In the genomic region with DNA sequence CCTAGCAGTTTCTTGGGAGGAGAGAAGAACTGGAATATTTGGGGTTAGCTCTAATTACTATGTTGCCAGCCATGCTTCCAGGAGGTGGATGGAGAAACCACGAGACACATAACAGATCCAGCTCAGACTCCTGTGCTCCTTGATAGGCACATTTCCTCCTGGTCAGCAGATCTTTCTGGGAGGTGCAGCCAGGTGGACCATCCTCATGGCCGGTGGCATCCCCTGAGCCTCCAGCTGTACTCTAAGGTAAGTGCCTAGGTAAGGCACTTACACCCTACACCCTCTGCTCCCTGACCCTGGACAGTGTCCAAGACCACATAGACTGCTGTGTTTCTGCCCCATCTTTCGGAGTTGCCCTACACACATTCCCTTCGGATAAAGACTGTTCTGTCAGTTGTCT, we compare ENCODE assay signal across 38 cellular contexts.
"Had no signal": no experiment of that assay in that cellular context is flagged by ENCODE, and none has a peak within 500 bp of the region (broad histone marks: within the 10 kb centered on the region; RNA-seq: fewer than 3 reads in every experiment).

No MANE protein-coding gene starts in this region.

- H3K4me3 Mint-ChIP-seq: activated B cell treated with CpG ODN at 0.5 μM for 24 hours; activated CD4-positive, alpha-beta memory T cell treated with anti-CD3 and anti-CD28 coated beads for 36 hours; activated CD4-positive, alpha-beta T cell treated with anti-CD3 and anti-CD28 coated beads, Interleukin-2, amount 10 ng/mL, durations not matched to agents 24 days and 14 days; activated CD8-positive, alpha-beta T cell treated with anti-CD3 and anti-CD28 coated beads for 36 hours; activated naive CD4-positive, alpha-beta T cell treated with anti-CD3 and anti-CD28 coated beads, Interleukin-2, amount 10 ng/mL, durations not matched to agents 7 days and 5 days; activated naive CD4-positive, alpha-beta T cell treated with anti-CD3 and anti-CD28 coated beads, Interleukin-2, amount 50 U/mL, for 24 hours; activated naive CD8-positive, alpha-beta T cell; activated naive CD8-positive, alpha-beta T cell treated with anti-CD3 and anti-CD28 coated beads, Interleukin-2, amount 10 ng/mL, durations not matched to agents 7 days and 5 days; activated naive CD8-positive, alpha-beta T cell treated with anti-CD3 and anti-CD28 coated beads, Interleukin-2, amount 50 U/mL, for 24 hours; activated T-cell treated with anti-CD3 and anti-CD28 coated beads, Interleukin-2, amount 50 U/mL, for 4 hours; activated T-cell treated with anti-CD3 and anti-CD28 coated beads, Interleukin-2, amount 50 U/mL, for 72 hours; activated T-helper 1 cell treated with anti-CD3 and anti-CD28 coated beads, Interleukin-12 subunit alpha, Interleukin-12 subunit beta, Interleukin-2, Interleukin-4 antibody, amounts not matched to agents 30 ng/mL and 10 ng/mL and 1 ng/mL, durations not matched to agents 14 hours and 24 hours and 36 hours; activated T-helper 17 cell treated with anti-CD3 and anti-CD28 coated beads, Interleukin-2, amount 50 U/mL, for 72 hours; brain; central memory CD8-positive, alpha-beta T cell; T-helper 1 cell treated with Interleukin-12 subunit alpha and Interleukin-12 subunit beta and Interleukin-4 antibody, amounts not matched to agents 30 μg/mL and 1 μg/mL, for 36 hours; T-helper 2 cell treated with Interferon-gamma antibody and Interleukin-4, amounts not matched to agents 5 μg/mL and 100 μg/mL, for 36 hours had no signal

- FAIRE-seq: bronchial epithelial cell, TTC549 had no signal

- H3K9me3 ChIP-seq: ascending aorta had no signal

- H3K4me3 ChIP-seq: ascending aorta, cardiac muscle cell had no signal

- DNase-seq: activated B cell treated with CpG ODN at 0.5 μM for 24 hours; activated CD4-positive, alpha-beta memory T cell treated with anti-CD3 and anti-CD28 coated beads for 36 hours; activated CD4-positive, alpha-beta T cell treated with anti-CD3 and anti-CD28 coated beads for 4 hours; activated CD4-positive, alpha-beta T cell treated with anti-CD3 and anti-CD28 coated beads, Interleukin-2, amount 10 ng/mL, durations not matched to agents 24 days and 14 days; activated CD4-positive, alpha-beta T cell treated with anti-CD3 and anti-CD28 coated beads, Interleukin-2, amount 50 U/mL, for 1 hour; activated CD4-positive, alpha-beta T cell treated with anti-CD3 and anti-CD28 coated beads, Interleukin-2, amount 50 U/mL, for 4 hours; activated CD4-positive, CD25-positive, alpha-beta regulatory T cell treated with anti-CD3 and anti-CD28 coated beads, Interleukin-2, amount 50 U/mL, for 72 hours; activated CD8-positive, alpha-beta memory T cell treated with anti-CD3 and anti-CD28 coated beads, Interleukin-2, amount 50 U/mL, for 4 hours; activated CD8-positive, alpha-beta T cell treated with anti-CD3 and anti-CD28 coated beads for 36 hours; activated effector memory CD4-positive, alpha-beta T cell treated with anti-CD3 and anti-CD28 coated beads, Interleukin-2, amount 50 U/mL, for 16 hours; activated gamma-delta T cell treated with Interleukin-2 at 50 U/mL for 16 hours; activated naive CD4-positive, alpha-beta T cell treated with anti-CD3 and anti-CD28 coated beads, Interleukin-2, amount 10 ng/mL, durations not matched to agents 7 days and 5 days; activated naive CD4-positive, alpha-beta T cell treated with Interleukin-2 at 50 U/mL for 16 hours; activated naive CD8-positive, alpha-beta T cell treated with anti-CD3 and anti-CD28 coated beads, Interleukin-2, amount 10 ng/mL, durations not matched to agents 7 days and 5 days; activated naive CD8-positive, alpha-beta T cell treated with anti-CD3 and anti-CD28 coated beads, Interleukin-2, amount 50 U/mL, for 24 hours; activated T-cell treated with anti-CD3 and anti-CD28 coated beads for 4 hours; activated T-cell treated with anti-CD3 and anti-CD28 coated beads, Interleukin-2, amount 50 U/mL, for 1 hour; activated T-cell treated with anti-CD3 and anti-CD28 coated beads, Interleukin-2, amount 50 U/mL, for 4 hours; activated T-cell treated with anti-CD3 and anti-CD28 coated beads, Interleukin-2, amount 50 U/mL, for 72 hours; amygdala; anterior cingulate cortex; caudate nucleus; T-helper 1 cell; T-helper 2 cell; T-helper 9 cell had no signal

- ATAC-seq: activated CD8-positive, alpha-beta T cell treated with anti-CD3 and anti-CD28 coated beads for 36 hours; activated naive CD8-positive, alpha-beta T cell treated with anti-CD3 and anti-CD28 coated beads, Interleukin-2, amount 50 U/mL, for 24 hours; activated T-cell treated with anti-CD3 and anti-CD28 coated beads, Interleukin-2, amount 50 U/mL, for 4 hours; activated T-cell treated with anti-CD3 and anti-CD28 coated beads, Interleukin-2, amount 50 U/mL, for 72 hours; activated T-helper 17 cell treated with anti-CD3 and anti-CD28 coated beads, Interleukin-2, amount 50 U/mL, for 72 hours had no signal

- H3K27ac Mint-ChIP-seq: activated B cell treated with CpG ODN at 0.5 μM for 24 hours; activated CD4-positive, alpha-beta memory T cell treated with anti-CD3 and anti-CD28 coated beads for 36 hours; activated CD4-positive, alpha-beta T cell treated with anti-CD3 and anti-CD28 coated beads, Interleukin-2, amount 10 ng/mL, durations not matched to agents 24 days and 14 days; activated CD8-positive, alpha-beta T cell treated with anti-CD3 and anti-CD28 coated beads for 36 hours; activated naive CD4-positive, alpha-beta T cell treated with anti-CD3 and anti-CD28 coated beads, Interleukin-2, amount 10 ng/mL, durations not matched to agents 7 days and 5 days; activated naive CD4-positive, alpha-beta T cell treated with anti-CD3 and anti-CD28 coated beads, Interleukin-2, amount 50 U/mL, for 24 hours; activated naive CD8-positive, alpha-beta T cell; activated naive CD8-positive, alpha-beta T cell treated with anti-CD3 and anti-CD28 coated beads, Interleukin-2, amount 10 ng/mL, durations not matched to agents 7 days and 5 days; activated naive CD8-positive, alpha-beta T cell treated with anti-CD3 and anti-CD28 coated beads, Interleukin-2, amount 50 U/mL, for 24 hours; activated T-cell treated with anti-CD3 and anti-CD28 coated beads, Interleukin-2, amount 50 U/mL, for 72 hours; activated T-helper 1 cell treated with anti-CD3 and anti-CD28 coated beads, Interleukin-12 subunit alpha, Interleukin-12 subunit beta, Interleukin-2, Interleukin-4 antibody, amounts not matched to agents 30 ng/mL and 10 ng/mL and 1 ng/mL, durations not matched to agents 14 hours and 24 hours and 36 hours; activated T-helper 17 cell treated with anti-CD3 and anti-CD28 coated beads, Interleukin-2, amount 50 U/mL, for 72 hours; brain; T-helper 1 cell treated with Interleukin-12 subunit alpha and Interleukin-12 subunit beta and Interleukin-4 antibody, amounts not matched to agents 30 μg/mL and 1 μg/mL, for 36 hours; T-helper 2 cell treated with Interferon-gamma antibody and Interleukin-4, amounts not matched to agents 5 μg/mL and 100 μg/mL, for 36 hours had no signal

- H3K27ac ChIP-seq: ascending aorta, cardiac muscle cell, VCaP had no signal

- H3K4me1 Mint-ChIP-seq: activated B cell treated with CpG ODN at 0.5 μM for 24 hours; activated CD4-positive, alpha-beta T cell treated with anti-CD3 and anti-CD28 coated beads, Interleukin-2, amount 10 ng/mL, durations not matched to agents 24 days and 14 days; activated naive CD4-positive, alpha-beta T cell treated with anti-CD3 and anti-CD28 coated beads, Interleukin-2, amount 10 ng/mL, durations not matched to agents 7 days and 5 days; activated naive CD4-positive, alpha-beta T cell treated with anti-CD3 and anti-CD28 coated beads, Interleukin-2, amount 50 U/mL, for 24 hours; activated T-helper 17 cell treated with anti-CD3 and anti-CD28 coated beads, Interleukin-2, amount 50 U/mL, for 72 hours; brain; central memory CD8-positive, alpha-beta T cell had no signal

- H3K36me3 Mint-ChIP-seq: activated CD4-positive, alpha-beta memory T cell treated with anti-CD3 and anti-CD28 coated beads for 36 hours; activated naive CD4-positive, alpha-beta T cell treated with anti-CD3 and anti-CD28 coated beads, Interleukin-2, amount 10 ng/mL, durations not matched to agents 7 days and 5 days; activated naive CD4-positive, alpha-beta T cell treated with anti-CD3 and anti-CD28 coated beads, Interleukin-2, amount 50 U/mL, for 24 hours; activated naive CD8-positive, alpha-beta T cell; activated naive CD8-positive, alpha-beta T cell treated with anti-CD3 and anti-CD28 coated beads, Interleukin-2, amount 10 ng/mL, durations not matched to agents 7 days and 5 days; brain had no signal

- H3K27me3 Mint-ChIP-seq: activated CD4-positive, alpha-beta memory T cell treated with anti-CD3 and anti-CD28 coated beads for 36 hours; activated CD8-positive, alpha-beta T cell treated with anti-CD3 and anti-CD28 coated beads for 36 hours; activated naive CD4-positive, alpha-beta T cell treated with anti-CD3 and anti-CD28 coated beads, Interleukin-2, amount 50 U/mL, for 24 hours had no signal

- H3K9me3 Mint-ChIP-seq: activated B cell treated with CpG ODN at 0.5 μM for 24 hours; activated CD4-positive, alpha-beta T cell treated with anti-CD3 and anti-CD28 coated beads, Interleukin-2, amount 10 ng/mL, durations not matched to agents 24 days and 14 days; activated CD8-positive, alpha-beta T cell treated with anti-CD3 and anti-CD28 coated beads for 36 hours; activated naive CD4-positive, alpha-beta T cell treated with anti-CD3 and anti-CD28 coated beads, Interleukin-2, amount 10 ng/mL, durations not matched to agents 7 days and 5 days; activated naive CD4-positive, alpha-beta T cell treated with anti-CD3 and anti-CD28 coated beads, Interleukin-2, amount 50 U/mL, for 24 hours; activated naive CD8-positive, alpha-beta T cell treated with anti-CD3 and anti-CD28 coated beads, Interleukin-2, amount 10 ng/mL, durations not matched to agents 7 days and 5 days; activated naive CD8-positive, alpha-beta T cell treated with anti-CD3 and anti-CD28 coated beads, Interleukin-2, amount 50 U/mL, for 24 hours; activated T-cell treated with anti-CD3 and anti-CD28 coated beads, Interleukin-2, amount 50 U/mL, for 4 hours; activated T-cell treated with anti-CD3 and anti-CD28 coated beads, Interleukin-2, amount 50 U/mL, for 72 hours; activated T-helper 1 cell treated with anti-CD3 and anti-CD28 coated beads, Interleukin-12 subunit alpha, Interleukin-12 subunit beta, Interleukin-2, Interleukin-4 antibody, amounts not matched to agents 30 ng/mL and 10 ng/mL and 1 ng/mL, durations not matched to agents 14 hours and 24 hours and 36 hours; activated T-helper 17 cell treated with anti-CD3 and anti-CD28 coated beads, Interleukin-2, amount 50 U/mL, for 72 hours; brain; central memory CD8-positive, alpha-beta T cell; T-helper 1 cell treated with Interleukin-12 subunit alpha and Interleukin-12 subunit beta and Interleukin-4 antibody, amounts not matched to agents 30 μg/mL and 1 μg/mL, for 36 hours; T-helper 2 cell treated with Interferon-gamma antibody and Interleukin-4, amounts not matched to agents 5 μg/mL and 100 μg/mL, for 36 hours had no signal

- H3K4me1 ChIP-seq: ascending aorta had no signal

- H3K36me3 ChIP-seq: ascending aorta, cardiac muscle cell had no signal

- H3K27me3 ChIP-seq: ascending aorta, cardiac muscle cell had no signal
